Comparison of ENCODE assay signal across 1 cellular context in the genomic region with DNA sequence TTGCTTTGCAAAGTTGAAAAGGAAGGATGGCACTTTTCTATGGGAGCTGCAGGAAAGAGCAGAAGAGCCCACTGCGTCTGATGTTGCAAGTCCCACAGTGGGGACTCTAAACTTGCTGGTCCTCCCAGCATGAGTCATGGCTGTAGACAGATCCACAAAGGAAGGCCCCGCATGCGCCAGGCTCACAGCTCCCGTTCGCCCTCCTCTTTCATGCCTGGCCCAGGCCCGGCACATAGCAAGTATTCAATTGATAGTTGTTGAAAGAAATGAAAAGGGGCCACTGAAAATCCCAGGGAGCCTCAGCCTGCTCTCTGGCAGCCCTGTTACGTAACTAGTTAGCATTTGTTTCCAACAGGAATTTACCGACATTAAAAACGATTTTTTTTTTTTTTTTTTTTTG.
TF ChIP-seq lines count a peak whose summit lies in the region.

No MANE protein-coding gene starts in this region.

TF ChIP-seq in K562, 482 proteins besides CTCF, POLR2A, EP300 and RAD21:
- TF ChIP-seq ZBTB8A (IDR thresholded peaks at IDR 0.05; ENCODE audit: partially characterized antibody) (no peak), SMARCC2 (IDR thresholded peaks at IDR 0.05; ENCODE audit: low read depth) (no peak), JUN (IDR thresholded peaks at IDR 0.05; ENCODE audit: borderline replicate concordance, low read depth, low read length) (0 out of 2 replicates have a peak, but pooled peaks have one; percentile 8), JUN (CRISPR knock-in tag; IDR thresholded peaks at IDR 0.05; ENCODE audit: borderline replicate concordance) (no peak), SMAD4 (CRISPR knock-in tag; conservative IDR thresholded peaks at IDR 0.05) (no peak), CEBPG (CRISPR knock-in tag; IDR thresholded peaks at IDR 0.05) (0 out of 2 replicates have a peak, but pooled peaks have one; percentile 6), CEBPG (tag; conservative IDR thresholded peaks at IDR 0.05 in 1 of 2, IDR thresholded peaks at IDR 0.05 in 1 of 2) (0 out of 4 replicates have a peak, but pooled peaks of 1 of the 2 experiments have one; percentile 16), ZNF778 (CRISPR knock-in tag; IDR thresholded peaks at IDR 0.05) (no peak), JUND (IDR thresholded peaks at IDR 0.05; ENCODE audit: borderline replicate concordance, low read depth, low read length) (peak; percentile 62; the same call in 1 of the 2 replicates), JUND (tag; IDR thresholded peaks at IDR 0.05; ENCODE audit: borderline replicate concordance, low read depth, low read length) (no peak; the same call in 2 of the 3 replicates), HOXB6 (CRISPR knock-in tag; IDR thresholded peaks at IDR 0.05; ENCODE audit: borderline replicate concordance) (no peak), MYNN (IDR thresholded peaks at IDR 0.05) (no peak), MYNN (CRISPR knock-in tag; IDR thresholded peaks at IDR 0.05) (no peak), FOSL1 (tag; conservative IDR thresholded peaks at IDR 0.05) (peak; percentile 57), ZFX (CRISPR knock-in tag; IDR thresholded peaks at IDR 0.05) (peak; percentile 47; the same call in 1 of the 2 replicates), NRF1 (conservative IDR thresholded peaks at IDR 0.05 in 1 of 2, IDR thresholded peaks at IDR 0.05 in 1 of 2) (peak; percentile 68 to 72), PPARD (CRISPR knock-in tag; IDR thresholded peaks at IDR 0.05) (no peak)
- TF ChIP-seq, protein P1, sequence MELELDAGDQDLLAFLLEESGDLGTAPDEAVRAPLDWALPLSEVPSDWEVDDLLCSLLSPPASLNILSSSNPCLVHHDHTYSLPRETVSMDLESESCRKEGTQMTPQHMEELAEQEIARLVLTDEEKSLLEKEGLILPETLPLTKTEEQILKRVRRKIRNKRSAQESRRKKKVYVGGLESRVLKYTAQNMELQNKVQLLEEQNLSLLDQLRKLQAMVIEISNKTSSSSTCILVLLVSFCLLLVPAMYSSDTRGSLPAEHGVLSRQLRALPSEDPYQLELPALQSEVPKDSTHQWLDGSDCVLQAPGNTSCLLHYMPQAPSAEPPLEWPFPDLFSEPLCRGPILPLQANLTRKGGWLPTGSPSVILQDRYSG (tag; conservative IDR thresholded peaks at IDR 0.05; ENCODE audit: low read depth) = no peak
- TF ChIP-seq, protein P2, sequence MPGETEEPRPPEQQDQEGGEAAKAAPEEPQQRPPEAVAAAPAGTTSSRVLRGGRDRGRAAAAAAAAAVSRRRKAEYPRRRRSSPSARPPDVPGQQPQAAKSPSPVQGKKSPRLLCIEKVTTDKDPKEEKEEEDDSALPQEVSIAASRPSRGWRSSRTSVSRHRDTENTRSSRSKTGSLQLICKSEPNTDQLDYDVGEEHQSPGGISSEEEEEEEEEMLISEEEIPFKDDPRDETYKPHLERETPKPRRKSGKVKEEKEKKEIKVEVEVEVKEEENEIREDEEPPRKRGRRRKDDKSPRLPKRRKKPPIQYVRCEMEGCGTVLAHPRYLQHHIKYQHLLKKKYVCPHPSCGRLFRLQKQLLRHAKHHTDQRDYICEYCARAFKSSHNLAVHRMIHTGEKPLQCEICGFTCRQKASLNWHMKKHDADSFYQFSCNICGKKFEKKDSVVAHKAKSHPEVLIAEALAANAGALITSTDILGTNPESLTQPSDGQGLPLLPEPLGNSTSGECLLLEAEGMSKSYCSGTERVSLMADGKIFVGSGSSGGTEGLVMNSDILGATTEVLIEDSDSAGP (CRISPR knock-in tag; IDR thresholded peaks at IDR 0.05) = no peak
- TF ChIP-seq, protein P3, sequence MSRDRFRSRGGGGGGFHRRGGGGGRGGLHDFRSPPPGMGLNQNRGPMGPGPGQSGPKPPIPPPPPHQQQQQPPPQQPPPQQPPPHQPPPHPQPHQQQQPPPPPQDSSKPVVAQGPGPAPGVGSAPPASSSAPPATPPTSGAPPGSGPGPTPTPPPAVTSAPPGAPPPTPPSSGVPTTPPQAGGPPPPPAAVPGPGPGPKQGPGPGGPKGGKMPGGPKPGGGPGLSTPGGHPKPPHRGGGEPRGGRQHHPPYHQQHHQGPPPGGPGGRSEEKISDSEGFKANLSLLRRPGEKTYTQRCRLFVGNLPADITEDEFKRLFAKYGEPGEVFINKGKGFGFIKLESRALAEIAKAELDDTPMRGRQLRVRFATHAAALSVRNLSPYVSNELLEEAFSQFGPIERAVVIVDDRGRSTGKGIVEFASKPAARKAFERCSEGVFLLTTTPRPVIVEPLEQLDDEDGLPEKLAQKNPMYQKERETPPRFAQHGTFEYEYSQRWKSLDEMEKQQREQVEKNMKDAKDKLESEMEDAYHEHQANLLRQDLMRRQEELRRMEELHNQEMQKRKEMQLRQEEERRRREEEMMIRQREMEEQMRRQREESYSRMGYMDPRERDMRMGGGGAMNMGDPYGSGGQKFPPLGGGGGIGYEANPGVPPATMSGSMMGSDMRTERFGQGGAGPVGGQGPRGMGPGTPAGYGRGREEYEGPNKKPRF (IDR thresholded peaks at IDR 0.05; ENCODE audit: low read depth, low read length) = no peak
- TF ChIP-seq, protein P4, sequence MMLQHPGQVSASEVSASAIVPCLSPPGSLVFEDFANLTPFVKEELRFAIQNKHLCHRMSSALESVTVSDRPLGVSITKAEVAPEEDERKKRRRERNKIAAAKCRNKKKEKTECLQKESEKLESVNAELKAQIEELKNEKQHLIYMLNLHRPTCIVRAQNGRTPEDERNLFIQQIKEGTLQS (IDR thresholded peaks at IDR 0.05) = peak; percentile 40; the same call in 1 of the 2 replicates
- TF ChIP-seq, protein P4 (CRISPR knock-in tag; conservative IDR thresholded peaks at IDR 0.05) = no peak
- TF ChIP-seq, protein P5, sequence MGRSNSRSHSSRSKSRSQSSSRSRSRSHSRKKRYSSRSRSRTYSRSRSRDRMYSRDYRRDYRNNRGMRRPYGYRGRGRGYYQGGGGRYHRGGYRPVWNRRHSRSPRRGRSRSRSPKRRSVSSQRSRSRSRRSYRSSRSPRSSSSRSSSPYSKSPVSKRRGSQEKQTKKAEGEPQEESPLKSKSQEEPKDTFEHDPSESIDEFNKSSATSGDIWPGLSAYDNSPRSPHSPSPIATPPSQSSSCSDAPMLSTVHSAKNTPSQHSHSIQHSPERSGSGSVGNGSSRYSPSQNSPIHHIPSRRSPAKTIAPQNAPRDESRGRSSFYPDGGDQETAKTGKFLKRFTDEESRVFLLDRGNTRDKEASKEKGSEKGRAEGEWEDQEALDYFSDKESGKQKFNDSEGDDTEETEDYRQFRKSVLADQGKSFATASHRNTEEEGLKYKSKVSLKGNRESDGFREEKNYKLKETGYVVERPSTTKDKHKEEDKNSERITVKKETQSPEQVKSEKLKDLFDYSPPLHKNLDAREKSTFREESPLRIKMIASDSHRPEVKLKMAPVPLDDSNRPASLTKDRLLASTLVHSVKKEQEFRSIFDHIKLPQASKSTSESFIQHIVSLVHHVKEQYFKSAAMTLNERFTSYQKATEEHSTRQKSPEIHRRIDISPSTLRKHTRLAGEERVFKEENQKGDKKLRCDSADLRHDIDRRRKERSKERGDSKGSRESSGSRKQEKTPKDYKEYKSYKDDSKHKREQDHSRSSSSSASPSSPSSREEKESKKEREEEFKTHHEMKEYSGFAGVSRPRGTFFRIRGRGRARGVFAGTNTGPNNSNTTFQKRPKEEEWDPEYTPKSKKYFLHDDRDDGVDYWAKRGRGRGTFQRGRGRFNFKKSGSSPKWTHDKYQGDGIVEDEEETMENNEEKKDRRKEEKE (IDR thresholded peaks at IDR 0.05; ENCODE audit: borderline replicate concordance in 1 of 2, control insufficient read depth in 1 of 2, low read depth in 2 of 2, low read length in 1 of 2) = no peak
- TF ChIP-seq, protein P6, sequence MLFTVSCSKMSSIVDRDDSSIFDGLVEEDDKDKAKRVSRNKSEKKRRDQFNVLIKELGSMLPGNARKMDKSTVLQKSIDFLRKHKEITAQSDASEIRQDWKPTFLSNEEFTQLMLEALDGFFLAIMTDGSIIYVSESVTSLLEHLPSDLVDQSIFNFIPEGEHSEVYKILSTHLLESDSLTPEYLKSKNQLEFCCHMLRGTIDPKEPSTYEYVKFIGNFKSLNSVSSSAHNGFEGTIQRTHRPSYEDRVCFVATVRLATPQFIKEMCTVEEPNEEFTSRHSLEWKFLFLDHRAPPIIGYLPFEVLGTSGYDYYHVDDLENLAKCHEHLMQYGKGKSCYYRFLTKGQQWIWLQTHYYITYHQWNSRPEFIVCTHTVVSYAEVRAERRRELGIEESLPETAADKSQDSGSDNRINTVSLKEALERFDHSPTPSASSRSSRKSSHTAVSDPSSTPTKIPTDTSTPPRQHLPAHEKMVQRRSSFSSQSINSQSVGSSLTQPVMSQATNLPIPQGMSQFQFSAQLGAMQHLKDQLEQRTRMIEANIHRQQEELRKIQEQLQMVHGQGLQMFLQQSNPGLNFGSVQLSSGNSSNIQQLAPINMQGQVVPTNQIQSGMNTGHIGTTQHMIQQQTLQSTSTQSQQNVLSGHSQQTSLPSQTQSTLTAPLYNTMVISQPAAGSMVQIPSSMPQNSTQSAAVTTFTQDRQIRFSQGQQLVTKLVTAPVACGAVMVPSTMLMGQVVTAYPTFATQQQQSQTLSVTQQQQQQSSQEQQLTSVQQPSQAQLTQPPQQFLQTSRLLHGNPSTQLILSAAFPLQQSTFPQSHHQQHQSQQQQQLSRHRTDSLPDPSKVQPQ (CRISPR knock-in tag; IDR thresholded peaks at IDR 0.05; ENCODE audit: borderline replicate concordance) = no peak
